In genomic region chr11:86218125-86219081, GRCh38 we compare ENCODE assay signal across 1 cellular context.
TF ChIP-seq lines count a peak whose summit lies in the region.

No MANE protein-coding gene starts in this region.

TF ChIP-seq in SK-N-SH, 30 proteins besides CTCF, POLR2A, EP300 and RAD21 (continued from another document):
- no peak for TF ChIP-seq REST (IDR thresholded peaks at IDR 0.05; ENCODE audit: low read depth, low read length)
